1 cellular context compared by ENCODE assay signal in genomic region chr1:226767170-226767569, GRCh38. TPM values are rescaled to one million over a fixed set of nuclear protein-coding genes. Genes with fewer than 3 reads are reported as not detected.
"Had no signal": no experiment of that assay in that cellular context is flagged by ENCODE, and none has a peak within 500 bp of the region (broad histone marks: within the 10 kb centered on the region; RNA-seq: fewer than 3 reads in every experiment).

No MANE protein-coding gene starts in this region.

RNA-seq across cellular contexts. Expression of gene ITPKB, which starts 28.1 kb away (rescaled TPM):
- total RNA-seq: HepG2 had no signal
